Comparison of ENCODE assay signal across 18 cellular contexts in genomic region chr22:48209473-48210271, GRCh38.
"Had no signal": no experiment of that assay in that cellular context is flagged by ENCODE, and none has a peak within 500 bp of the region (broad histone marks: within the 10 kb centered on the region; RNA-seq: fewer than 3 reads in every experiment).

No MANE protein-coding gene starts in this region.

- H3K36me3 Mint-ChIP-seq: immature natural killer cell; naive thymus-derived CD4-positive, alpha-beta T cell had no signal

- DNase-seq: effector memory CD8-positive, alpha-beta T cell; esophagus squamous epithelium; foreskin fibroblast; immature natural killer cell; left ventricle myocardium inferior; mesendoderm; naive thymus-derived CD4-positive, alpha-beta T cell; nephron progenitor cell; ovary; right cardiac atrium; small intestine; stimulated activated CD4-positive, alpha-beta T cell treated with anti-CD3 and anti-CD28 coated beads, Interleukin-12 subunit alpha, Interleukin-12 subunit beta, amount 100 ng/mL, for 4 hours; stimulated activated naive CD4-positive, alpha-beta T cell; stomach; substantia nigra; transverse colon had no signal

- H3K4me3 ChIP-seq: esophagus squamous epithelium, left ventricle myocardium inferior, ovary, stomach, thoracic aorta, transverse colon had no signal

- H3K4me3 Mint-ChIP-seq: effector memory CD8-positive, alpha-beta T cell; immature natural killer cell; naive thymus-derived CD4-positive, alpha-beta T cell; nephron progenitor cell had no signal

- H3K27me3 ChIP-seq: ovary had no signal

- H3K4me1 ChIP-seq: esophagus squamous epithelium, left ventricle myocardium inferior, stomach, transverse colon had no signal

- ATAC-seq: effector memory CD8-positive, alpha-beta T cell; naive thymus-derived CD4-positive, alpha-beta T cell; right cardiac atrium had no signal

- H3K36me3 ChIP-seq: esophagus squamous epithelium, left ventricle myocardium inferior, ovary, stomach, thoracic aorta, transverse colon had no signal

- H3K27ac Mint-ChIP-seq: effector memory CD8-positive, alpha-beta T cell; immature natural killer cell; naive thymus-derived CD4-positive, alpha-beta T cell had no signal

- H3K4me1 Mint-ChIP-seq: immature natural killer cell had no signal

- H3K9me3 Mint-ChIP-seq: effector memory CD8-positive, alpha-beta T cell; nephron progenitor cell had no signal

- H3K27ac ChIP-seq: epithelial cell of prostate, esophagus squamous epithelium, left ventricle myocardium inferior, ovary, stomach, thoracic aorta, transverse colon had no signal

- H3K9me3 ChIP-seq: esophagus squamous epithelium, left ventricle myocardium inferior, ovary, thoracic aorta, transverse colon had no signal
